25 cellular contexts compared by ENCODE assay signal in genomic region chr13:57673197-57673596, GRCh38. TPM values are rescaled to one million over a fixed set of nuclear protein-coding genes. Genes with fewer than 3 reads are reported as not detected.
DNase-seq lines count a peak whose midpoint lies in the region; ATAC-seq and TF ChIP-seq lines count a peak whose summit lies in the region.
"Had no signal": no experiment of that assay in that cellular context is flagged by ENCODE, and none has a peak within 500 bp of the region (broad histone marks: within the 10 kb centered on the region; RNA-seq: fewer than 3 reads in every experiment).

No MANE protein-coding gene starts in this region.

- H3K27ac ChIP-seq in A673 (ENCODE audit: low read depth, low read length, poor library complexity, severe bottlenecking) (peak overlapping the region; percentile 34), ectodermal cell (ENCODE audit: insufficient read depth, low read depth, low read length, poor library complexity, severe bottlenecking) (peak overlapping the region; percentile 11), lung (ENCODE audit: low read depth in 1 of 2, low read length in 1 of 2) (no peak overlapping the region)
- H3K27ac ChIP-seq: ovary, uterus had no signal

- H3K36me3 ChIP-seq in A673 (ENCODE audit: insufficient read depth, low read length, poor library complexity, severe bottlenecking): peaks cover 18% of the 10 kb centered on the region
- no peaks in the 10 kb centered on the region for H3K36me3 ChIP-seq in ectodermal cell (ENCODE audit: control insufficient read depth, insufficient read depth, low read length)
- peaks cover 0 to 4% of the 10 kb centered on the region in 2 donors for H3K36me3 ChIP-seq in lung (ENCODE audit: control insufficient read depth in 2 of 2, insufficient read depth in 2 of 2, low read length in 2 of 2)
- H3K36me3 ChIP-seq: ovary, uterus had no signal

- H3K4me3 ChIP-seq in A673 (ENCODE audit: low read depth, low read length, poor library complexity, severe bottlenecking): no peak overlapping the region
- no peak overlapping the region for H3K4me3 ChIP-seq in ectodermal cell (ENCODE audit: insufficient read depth, low read depth, low read length)
- H3K4me3 ChIP-seq in lung: no peak overlapping the region
- H3K4me3 ChIP-seq: ovary, uterus had no signal

- 42 to 43% methylated on average over 2 of the region's 2 CpGs for WGBS in ectodermal cell, 2 experiments
- 49 to 55% methylated on average over 2 of the region's 2 CpGs for WGBS in lung, 2 donors

- intact Hi-C loops in A673 (cut with micrococcal nuclease; ENCODE audit: unreplicated experiment): no loop called here

- no peak for TF ChIP-seq CTCF in A673 (conservative IDR thresholded peaks at IDR 0.05; ENCODE audit: low read depth, low read length)
- TF ChIP-seq CTCF in lung (IDR thresholded peaks at IDR 0.05; ENCODE audit: control extremely low read depth, extremely low read depth): no peak

- POLR2A ChIA-PET in A673 (lab: Charles Lee; ENCODE audit: low non-redundant PET): no interaction called here

- DNase-seq in A673 (ENCODE audit: low spot score): peak; percentile 60
- DNase-seq in HK-2 (ENCODE audit: unreplicated experiment): peak; percentile 4
- DNase-seq in lung (ENCODE audit: low spot score): peak; percentile 35
- no peak for DNase-seq in NCI-H510A treated with DMSO at 0.1 percent for 48 hours (lab: John Stamatoyannopoulos, UW)
- no peak for DNase-seq in NCI-H2029 treated with DMSO at 0.1 percent for 48 hours (lab: John Stamatoyannopoulos, UW)
- DNase-seq in SKM-1 (lab: John Stamatoyannopoulos, UW; ENCODE audit: unreplicated experiment): no peak
- DNase-seq in GDM1 (lab: John Stamatoyannopoulos, UW): no peak
- DNase-seq: activated CD4-positive, alpha-beta T cell treated with anti-CD3 and anti-CD28 coated beads for 36 hours; activated naive CD4-positive, alpha-beta T cell treated with anti-CD3 and anti-CD28 coated beads, Interleukin-2, amount 10 ng/mL, durations not matched to agents 7 days and 5 days; activated T-cell treated with anti-CD3 and anti-CD28 coated beads, Interleukin-2, amount 50 U/mL, for 48 hours; amygdala; caudate nucleus; DND-41; glutamatergic neuron; HCEC 1CT; left cardiac atrium; naive thymus-derived CD4-positive, alpha-beta T cell; NCI-H526 treated with DMSO at 0.1 percent for 48 hours; ovary; right cardiac atrium; stimulated activated CD4-positive, alpha-beta T cell treated with anti-CD3 and anti-CD28 coated beads, Interleukin-4, amount 100 ng/mL, for 1 hour; T-helper 2 cell; uterus had no signal

- ATAC-seq in lung (ENCODE audit: insufficient read depth, low FRiP score): no peak
- ATAC-seq: activated CD4-positive, alpha-beta T cell treated with anti-CD3 and anti-CD28 coated beads for 36 hours; left cardiac atrium; naive thymus-derived CD4-positive, alpha-beta T cell; right cardiac atrium; stimulated activated memory B cell treated with anti-CD40 and anti-IgM and Interleukin-4, amounts not matched to agents 10 μg/mL and 1 μg/mL and 100 μg/mL, for 72 hours had no signal

- H3K4me1 ChIP-seq in A673 (ENCODE audit: insufficient read depth, low read length, poor library complexity, severe bottlenecking) (peaks cover 45% of the 10 kb centered on the region), ectodermal cell (ENCODE audit: control insufficient read depth, insufficient read depth, low read length) (peaks cover 3% of the 10 kb centered on the region), lung (ENCODE audit: control insufficient read depth in 2 of 2, insufficient read depth in 2 of 2, low read length in 2 of 2) (no peaks in the 10 kb centered on the region)

- BruUV-seq in A673 (replicated peaks; lab: Mats Ljungman, UMichigan): no TSS peak

- H3K9me3 ChIP-seq in A673 (ENCODE audit: low read depth, low read length, poor library complexity, severe bottlenecking) (no peaks in the 10 kb centered on the region), ectodermal cell (ENCODE audit: control insufficient read depth, low read length) (no peaks in the 10 kb centered on the region), lung (ENCODE audit: control insufficient read depth in 2 of 2, insufficient read depth in 1 of 2, low read length in 1 of 2) (no peaks in the 10 kb centered on the region)
- H3K9me3 ChIP-seq: ovary, uterus had no signal

- H3K27me3 ChIP-seq in A673 (replicated peaks; ENCODE audit: insufficient read depth, low read depth, low read length, poor library complexity) (no peaks in the 10 kb centered on the region), ectodermal cell (ENCODE audit: control insufficient read depth, insufficient read depth, low read length, poor library complexity, severe bottlenecking) (no peaks in the 10 kb centered on the region), lung (ENCODE audit: control insufficient read depth, insufficient read depth) (no peaks in the 10 kb centered on the region)
- H3K27me3 ChIP-seq: ovary, uterus had no signal

- CTCF ChIA-PET in A673 (lab: Charles Lee): interaction anchor here (0.6 kb wide), 1 partner anchor 49 kb away, joined by 3 read pairs; no protein-coding TSS in a partner anchor

RNA-seq across cellular contexts. Expression of gene PCDH17, which starts 41.7 kb away (rescaled TPM):
- total RNA-seq in A673 (2021) (79.5 and 84.7 TPM in 2 replicates), lung (10 to 100 TPM; 48.4 to 64.7 TPM)
- 2.8 TPM for polyA plus RNA-seq in ectodermal cell (2013, experiment 1 of 4)
- 3.8 TPM for polyA plus RNA-seq in ectodermal cell (2013, experiment 2 of 4)
- 4.8 TPM for polyA plus RNA-seq in ectodermal cell (2013, experiment 3 of 4)
- 6.3 TPM for polyA plus RNA-seq in ectodermal cell (2013, experiment 4 of 4)
- polyA plus RNA-seq in lung: 10 to 100 TPM in 1 of 2 donors, 1 to 10 TPM in 1; 3.4 to 12.0 TPM
- total RNA-seq: activated CD4-positive, alpha-beta T cell treated with anti-CD3 and anti-CD28 coated beads for 36 hours; naive thymus-derived CD4-positive, alpha-beta T cell had no signal
- polyA plus RNA-seq: naive thymus-derived CD4-positive, alpha-beta T cell had no signal

Comparison
In these comparisons a context has a peak if more than half of its experiments do, and no peak if none do; other contexts are left out.
1. DNase-seq: peak in A673 (single experiment), HK-2 (single experiment) and lung (single experiment); none in NCI-H510A treated with DMSO at 0.1 percent for 48 hours (single experiment), NCI-H2029 treated with DMSO at 0.1 percent for 48 hours (single experiment), SKM-1 (single experiment) and GDM1 (single experiment).
2. H3K27ac ChIP-seq: peak in A673 (single experiment) and ectodermal cell (single experiment); none in lung (0 of 2).